ENCODE assay signal across 8 cellular contexts in genomic region chr5:79702606-79703380, GRCh38. TPM values are rescaled to one million over a fixed set of nuclear protein-coding genes. Genes with fewer than 3 reads are reported as not detected.
A peak's percentile ranks its signal among the peaks of the same experiment; 100 is the strongest.
DNase-seq lines count a peak whose midpoint lies in the region; ATAC-seq and TF ChIP-seq lines count a peak whose summit lies in the region.

No MANE protein-coding gene starts in this region.

- H3K4me3 ChIP-seq in PC-9 = no peak overlapping the region
- H3K4me3 ChIP-seq in astrocyte of the spinal cord (ENCODE audit: low read depth, low read length) = no peak overlapping the region

- no peaks in the 10 kb centered on the region for H3K27me3 Mint-ChIP-seq in activated naive CD8-positive, alpha-beta T cell treated with anti-CD3 and anti-CD28 coated beads, Interleukin-2, amount 10 ng/mL, durations not matched to agents 7 days and 5 days
- no peaks in the 10 kb centered on the region for H3K27me3 Mint-ChIP-seq in activated naive CD8-positive, alpha-beta T cell treated with anti-CD3 and anti-CD28 coated beads for 36 hours
- no peaks in the 10 kb centered on the region for H3K27me3 Mint-ChIP-seq in natural killer cell treated with Interleukin-12 subunit alpha and Interleukin-12 subunit beta and Interleukin-15 and Interleukin-18, amount 100 ng/mL, for 72 hours

- H3K4me1 Mint-ChIP-seq in activated naive CD8-positive, alpha-beta T cell treated with anti-CD3 and anti-CD28 coated beads, Interleukin-2, amount 10 ng/mL, durations not matched to agents 7 days and 5 days = peaks cover 11% of the 10 kb centered on the region
- H3K4me1 Mint-ChIP-seq in activated naive CD8-positive, alpha-beta T cell treated with anti-CD3 and anti-CD28 coated beads for 36 hours = peaks cover 11% of the 10 kb centered on the region
- peaks cover 25 to 39% of the 10 kb centered on the region in 2 donors for H3K4me1 Mint-ChIP-seq in natural killer cell treated with Interleukin-12 subunit alpha and Interleukin-12 subunit beta and Interleukin-15 and Interleukin-18, amount 100 ng/mL, for 72 hours (ENCODE audit: low read depth in 2 of 2)

- intact Hi-C loops in PC-9 (cut with micrococcal nuclease; ENCODE audit: unreplicated experiment) = loop anchor here (2.0 to 5.0 kb wide), 2 partner anchors 155 to 380 kb away; no protein-coding TSS in a partner anchor

- POLR2A ChIA-PET in activated naive CD8-positive, alpha-beta T cell treated with anti-CD3 and anti-CD28 coated beads, Interleukin-2, amount 10 ng/mL, durations not matched to agents 7 days and 5 days (lab: Charles Lee) = no interaction called here
- POLR2A ChIA-PET in PC-9 (lab: Charles Lee; ENCODE audit: unreplicated experiment) = no interaction called here

- H2AFZ ChIP-seq in PC-9 = no peak overlapping the region

- no peak overlapping the region for H3K4me3 Mint-ChIP-seq in activated naive CD8-positive, alpha-beta T cell treated with anti-CD3 and anti-CD28 coated beads, Interleukin-2, amount 10 ng/mL, durations not matched to agents 7 days and 5 days
- H3K4me3 Mint-ChIP-seq in activated naive CD8-positive, alpha-beta T cell treated with anti-CD3 and anti-CD28 coated beads for 36 hours = no peak overlapping the region
- no peak overlapping the region for H3K4me3 Mint-ChIP-seq in natural killer cell treated with Interleukin-12 subunit alpha and Interleukin-12 subunit beta and Interleukin-15 and Interleukin-18, amount 100 ng/mL, for 72 hours

- TF ChIP-seq CTCF in PC-9 (conservative IDR thresholded peaks at IDR 0.05) (peak; percentile 65), astrocyte of the spinal cord (IDR thresholded peaks at IDR 0.05; ENCODE audit: low read depth, low read length) (peak; percentile 64)

- H3K27ac Mint-ChIP-seq in activated naive CD8-positive, alpha-beta T cell treated with anti-CD3 and anti-CD28 coated beads, Interleukin-2, amount 10 ng/mL, durations not matched to agents 7 days and 5 days = peak overlapping the region; percentile 54
- no peak overlapping the region for H3K27ac Mint-ChIP-seq in activated naive CD8-positive, alpha-beta T cell treated with anti-CD3 and anti-CD28 coated beads for 36 hours
- peak overlapping the region in 1 of 2 donors; percentile 79 for H3K27ac Mint-ChIP-seq in natural killer cell treated with Interleukin-12 subunit alpha and Interleukin-12 subunit beta and Interleukin-15 and Interleukin-18, amount 100 ng/mL, for 72 hours

- peak; percentile 56 for DNase-seq in activated naive CD8-positive, alpha-beta T cell treated with anti-CD3 and anti-CD28 coated beads, Interleukin-2, amount 10 ng/mL, durations not matched to agents 7 days and 5 days
- no peak for DNase-seq in activated naive CD8-positive, alpha-beta T cell treated with anti-CD3 and anti-CD28 coated beads for 36 hours
- DNase-seq in PC-9 (peak in 1 of 2 experiments; percentile 65), astrocyte of the spinal cord (ENCODE audit: low read depth, low spot score) (no peak), NCI-H1694 treated with DMSO at 0.1 percent for 48 hours (lab: John Stamatoyannopoulos, UW) (no peak)
- DNase-seq in natural killer cell treated with Interleukin-12 subunit alpha and Interleukin-12 subunit beta and Interleukin-15 and Interleukin-18, amount 100 ng/mL, for 72 hours (ENCODE audit: low spot score) = no peak

- H3K36me3 Mint-ChIP-seq in activated naive CD8-positive, alpha-beta T cell treated with anti-CD3 and anti-CD28 coated beads, Interleukin-2, amount 10 ng/mL, durations not matched to agents 7 days and 5 days = peaks cover 2% of the 10 kb centered on the region
- no peaks in the 10 kb centered on the region for H3K36me3 Mint-ChIP-seq in activated naive CD8-positive, alpha-beta T cell treated with anti-CD3 and anti-CD28 coated beads for 36 hours
- H3K36me3 Mint-ChIP-seq in natural killer cell treated with Interleukin-12 subunit alpha and Interleukin-12 subunit beta and Interleukin-15 and Interleukin-18, amount 100 ng/mL, for 72 hours = no peaks in the 10 kb centered on the region

- H3K9me3 Mint-ChIP-seq in activated naive CD8-positive, alpha-beta T cell treated with anti-CD3 and anti-CD28 coated beads, Interleukin-2, amount 10 ng/mL, durations not matched to agents 7 days and 5 days = no peaks in the 10 kb centered on the region
- no peaks in the 10 kb centered on the region for H3K9me3 Mint-ChIP-seq in activated naive CD8-positive, alpha-beta T cell treated with anti-CD3 and anti-CD28 coated beads for 36 hours
- H3K9me3 Mint-ChIP-seq in natural killer cell treated with Interleukin-12 subunit alpha and Interleukin-12 subunit beta and Interleukin-15 and Interleukin-18, amount 100 ng/mL, for 72 hours = no peaks in the 10 kb centered on the region

- H3K27me3 ChIP-seq in PC-9 (ENCODE audit: insufficient read depth, low read depth) = no peaks in the 10 kb centered on the region

- H3K9me3 ChIP-seq in PC-9 (ENCODE audit: insufficient read depth, low read depth) = no peaks in the 10 kb centered on the region

- no TSS peak for BruUV-seq in PC-9 (replicated peaks; lab: Mats Ljungman, UMichigan)

- H3K36me3 ChIP-seq in PC-9 (ENCODE audit: low read depth) = no peaks in the 10 kb centered on the region

- in situ Hi-C loops in astrocyte of the spinal cord (cut with HindIII; ENCODE audit: low sequenced_read_pairs) = no loop called here

- H3F3A ChIP-seq in PC-9 (ENCODE audit: insufficient read depth, low read depth) = peaks cover 9% of the 10 kb centered on the region; the same call in 1 of the 2 replicates

- H3K79me2 ChIP-seq in PC-9 (ENCODE audit: low read depth) = no peaks in the 10 kb centered on the region

- H3K4me2 ChIP-seq in PC-9 = peak overlapping the region; percentile 26; the same call in 1 of the 2 replicates

- CTCF ChIA-PET in PC-9 (lab: Charles Lee) = interaction anchor here (0.6 to 1.4 kb wide), 2 partner anchors 102 to 381 kb away, joined by 3 to 4 read pairs; no protein-coding TSS in a partner anchor

- H3K27ac ChIP-seq in PC-9 = peak overlapping the region; percentile 36

- H3K4me1 ChIP-seq in PC-9 (replicated peaks; ENCODE audit: insufficient read depth) = peaks cover 56% of the 10 kb centered on the region

- H4K20me1 ChIP-seq in PC-9 (ENCODE audit: insufficient read depth) = no peaks in the 10 kb centered on the region

- ATAC-seq in activated naive CD8-positive, alpha-beta T cell treated with anti-CD3 and anti-CD28 coated beads, Interleukin-2, amount 10 ng/mL, durations not matched to agents 7 days and 5 days (ENCODE audit: low read depth) = peak; percentile 52
- peak; percentile 36 to 74 for ATAC-seq in natural killer cell treated with Interleukin-12 subunit alpha and Interleukin-12 subunit beta and Interleukin-15 and Interleukin-18, amount 100 ng/mL, for 72 hours
- ATAC-seq in GM21723 (IDR thresholded peaks at IDR 0.05; ENCODE audit: unreplicated experiment) = no peak
- no peak for ATAC-seq in activated CD4-positive, CD25-positive, alpha-beta regulatory T cell treated with anti-CD3 and anti-CD28 coated beads, Interleukin-2, amount 50 U/mL, for 24 hours

- no peaks in the 10 kb centered on the region for H3K9me2 ChIP-seq in PC-9 (ENCODE audit: insufficient read depth)

RNA-seq across cellular contexts. Expression of gene CMYA5, which starts 13.2 kb away (rescaled TPM):
- total RNA-seq in activated naive CD8-positive, alpha-beta T cell treated with anti-CD3 and anti-CD28 coated beads, Interleukin-2, amount 10 ng/mL, durations not matched to agents 7 days and 5 days = under 1 TPM; 0.22 to 0.28 TPM
- total RNA-seq in activated naive CD8-positive, alpha-beta T cell treated with anti-CD3 and anti-CD28 coated beads for 36 hours = under 1 TPM; 0.16 to 0.29 TPM
- 0.81 and 0.88 TPM in 2 replicates for total RNA-seq in PC-9 (2021)
- 1 to 10 TPM in 1 of 2 donors, under 1 TPM in 1; 0.64 to 1.5 TPM for total RNA-seq in natural killer cell treated with Interleukin-12 subunit alpha and Interleukin-12 subunit beta and Interleukin-15 and Interleukin-18, amount 100 ng/mL, for 72 hours

Comparison
In these comparisons a context has a peak if more than half of its experiments do, and no peak if none do; other contexts are left out.
1. ATAC-seq: peak in activated naive CD8-positive, alpha-beta T cell treated with anti-CD3 and anti-CD28 coated beads, Interleukin-2, amount 10 ng/mL, durations not matched to agents 7 days and 5 days (single experiment) and natural killer cell treated with Interleukin-12 subunit alpha and Interleukin-12 subunit beta and Interleukin-15 and Interleukin-18, amount 100 ng/mL, for 72 hours (2 of 2); none in GM21723 (single experiment) and activated CD4-positive, CD25-positive, alpha-beta regulatory T cell treated with anti-CD3 and anti-CD28 coated beads, Interleukin-2, amount 50 U/mL, for 24 hours (0 of 2).